16 cellular contexts compared by ENCODE assay signal in the genomic region with DNA sequence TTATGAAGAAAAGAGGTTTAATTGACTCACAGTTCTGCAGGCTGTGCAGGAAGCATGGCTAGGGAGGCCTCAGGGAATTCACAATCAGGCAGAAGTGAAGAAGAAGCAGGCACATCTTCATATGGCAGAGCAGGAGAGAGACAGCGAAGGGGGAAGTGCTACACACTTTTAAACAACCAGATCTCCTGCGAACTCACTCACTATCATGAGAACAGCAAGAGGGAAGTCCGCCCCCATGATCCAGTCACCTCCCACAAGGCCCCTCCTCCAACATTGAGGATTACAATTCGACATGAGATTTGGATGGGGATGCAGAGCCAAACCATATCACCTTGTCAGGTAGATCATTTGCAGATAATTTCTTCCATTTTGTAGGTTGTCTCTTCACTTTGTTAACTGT.
DNase-seq lines count a peak whose midpoint lies in the region; ATAC-seq, FAIRE-seq and TF ChIP-seq lines count a peak whose summit lies in the region.
"Had no signal": no experiment of that assay in that cellular context is flagged by ENCODE, and none has a peak within 500 bp of the region (broad histone marks: within the 10 kb centered on the region; RNA-seq: fewer than 3 reads in every experiment).

No MANE protein-coding gene starts in this region.

- peak overlapping the region; percentile 31; the same call in 1 of the 2 replicates for H2AFZ ChIP-seq in SK-N-SH (ENCODE audit: low read depth)
- H2AFZ ChIP-seq in IMR-90 (replicated peaks; ENCODE audit: low read length, poor library complexity): no peak overlapping the region
- no peak overlapping the region for H2AFZ ChIP-seq in astrocyte (ENCODE audit: low read depth, low read length)

- H2AK9ac ChIP-seq in IMR-90 (replicated peaks; ENCODE audit: low read depth, low read length, poor library complexity): no peak overlapping the region

- TF ChIP-seq POLR2A in IMR-90 (IDR thresholded peaks at IDR 0.05; ENCODE audit: low read depth, low read length): no peak

- no peak overlapping the region for H3K27ac Mint-ChIP-seq in astrocyte (ENCODE audit: unreplicated experiment)
- no peak overlapping the region for H3K27ac Mint-ChIP-seq in CD8-positive, alpha-beta T cell

- H3K79me1 ChIP-seq in IMR-90 (ENCODE audit: low read depth in 1 of 2, low read length in 2 of 2): peaks cover 0 to 3% of the 10 kb centered on the region in 2 experiments; a peak in 1 of 4 replicates

- H3K4me1 Mint-ChIP-seq in astrocyte (ENCODE audit: low read depth, unreplicated experiment): peaks cover 24% of the 10 kb centered on the region
- no peaks in the 10 kb centered on the region for H3K4me1 Mint-ChIP-seq in CD8-positive, alpha-beta T cell (ENCODE audit: low read depth)

- peak overlapping the region; percentile 38; the same call in 1 of the 3 replicates for H2BK15ac ChIP-seq in IMR-90 (ENCODE audit: low read depth, low read length)

- dilution Hi-C loops in IMR-90 (cut with HindIII; ENCODE audit: low sequenced_read_pairs, unreplicated experiment): no loop called here

- H3F3A ChIP-seq in SK-N-SH (replicated peaks; ENCODE audit: insufficient read depth): peaks cover 39% of the 10 kb centered on the region

- H3K14ac ChIP-seq in IMR-90 (replicated peaks; ENCODE audit: low read depth, low read length): peak overlapping the region; percentile 88

- H3K4me1 ChIP-seq in SK-N-SH (ENCODE audit: control insufficient read depth in 1 of 2, insufficient read depth in 2 of 2, low read depth in 1 of 2, low read length in 1 of 2) (peaks cover 0 to 6% of the 10 kb centered on the region in 2 experiments; a peak in 3 of 4 replicates), IMR-90 (ENCODE audit: control insufficient read depth, insufficient read depth, low read length) (peaks cover 4% of the 10 kb centered on the region), astrocyte (ENCODE audit: insufficient read depth, low read length) (peaks cover 24% of the 10 kb centered on the region), foreskin keratinocyte (peaks cover 25% of the 10 kb centered on the region), mucosa of descending colon (ENCODE audit: low read depth) (no peaks in the 10 kb centered on the region)
- no peaks in the 10 kb centered on the region for H3K4me1 ChIP-seq in CD8-positive, alpha-beta T cell (ENCODE audit: insufficient read depth, low read length)

- CTCF ChIA-PET in SK-N-SH (lab: Yijun Ruan, JAX): no interaction called here
- CTCF ChIA-PET in IMR-90 (lab: Yijun Ruan, JAX): no interaction called here
- CTCF ChIA-PET in CD8-positive, alpha-beta T cell (lab: Charles Lee): no interaction called here

- H2AK5ac ChIP-seq in IMR-90 (ENCODE audit: low read depth, low read length): peak overlapping the region; percentile 43; the same call in 1 of the 2 replicates

- DNase-seq in SK-N-SH: no peak
- no peak for DNase-seq in IMR-90
- DNase-seq in astrocyte (ENCODE audit: low read depth): no peak
- no peak for DNase-seq in CD8-positive, alpha-beta T cell
- DNase-seq in foreskin keratinocyte: no peak
- DNase-seq in NCI-H1694 treated with DMSO at 0.1 percent for 48 hours (lab: John Stamatoyannopoulos, UW): no peak
- DNase-seq in mucosa of descending colon: no peak
- DNase-seq: AML-193, DMS53, KBM-7 had no signal

- H4K5ac ChIP-seq in IMR-90 (ENCODE audit: low read depth, low read length): peak overlapping the region; percentile 9; the same call in 1 of the 2 replicates

- no peak overlapping the region for H3K23ac ChIP-seq in IMR-90 (ENCODE audit: low read depth, low read length)

- H4K20me1 ChIP-seq in SK-N-SH (ENCODE audit: insufficient read depth) (no peaks in the 10 kb centered on the region), IMR-90 (ENCODE audit: insufficient read depth, low read length) (no peaks in the 10 kb centered on the region), astrocyte (ENCODE audit: insufficient read depth, low read length) (no peaks in the 10 kb centered on the region)
- H4K20me1 ChIP-seq: BLaER1 had no signal

- peak overlapping the region; percentile 57 to 66; a peak in 2 of 4 replicates for H4K8ac ChIP-seq in IMR-90 (ENCODE audit: low read depth in 2 of 2, low read length in 2 of 2)

- H3K4me2 ChIP-seq in SK-N-SH (peak overlapping the region; percentile 30; the same call in 1 of the 2 replicates), IMR-90 (ENCODE audit: low read depth, low read length) (no peak overlapping the region; the same call in 1 of the 2 replicates), astrocyte (ENCODE audit: low read length) (no peak overlapping the region)
- H3K4me2 ChIP-seq: BLaER1 had no signal

- 47% methylated on average over 4 of the region's 4 CpGs for WGBS in SK-N-SH (ENCODE audit: low lambda C conversion rate)
- WGBS in IMR-90 (ENCODE audit: extremely low coverage in 2 of 2, insufficient read length in 1 of 2), 2 experiments: no CpG with 5 or more reads among the region's 4 CpGs

- no peaks in the 10 kb centered on the region for H3K27me3 Mint-ChIP-seq in astrocyte (ENCODE audit: low read depth, unreplicated experiment)
- H3K27me3 Mint-ChIP-seq in CD8-positive, alpha-beta T cell (ENCODE audit: low read depth): no peaks in the 10 kb centered on the region

- peak overlapping the region; percentile 1 to 39; a peak in 2 of 4 replicates for H3K4me3 ChIP-seq in SK-N-SH (ENCODE audit: low read depth in 2 of 2, low read length in 1 of 2)
- no peak overlapping the region; the same call in 1 of the 2 replicates for H3K4me3 ChIP-seq in IMR-90 (ENCODE audit: insufficient read depth, low read depth, low read length)
- H3K4me3 ChIP-seq in astrocyte (ENCODE audit: insufficient read depth, low read depth, low read length): no peak overlapping the region
- no peak overlapping the region for H3K4me3 ChIP-seq in CD8-positive, alpha-beta T cell (ENCODE audit: low read depth, low read length)
- H3K4me3 ChIP-seq in mucosa of descending colon: no peak overlapping the region
- H3K4me3 ChIP-seq: BLaER1, GM12878, HAP-1 had no signal

- no peak overlapping the region for H3K4me3 Mint-ChIP-seq in astrocyte (ENCODE audit: unreplicated experiment)
- no peak overlapping the region for H3K4me3 Mint-ChIP-seq in CD8-positive, alpha-beta T cell

- H3K9me1 ChIP-seq in IMR-90 (ENCODE audit: insufficient read depth, low read length): peaks cover 2% of the 10 kb centered on the region

- peak overlapping the region; percentile 56; the same call in 1 of the 2 replicates for H3K9ac ChIP-seq in SK-N-SH
- H3K9ac ChIP-seq in IMR-90 (ENCODE audit: low read depth, low read length): no peak overlapping the region
- no peak overlapping the region for H3K9ac ChIP-seq in astrocyte (ENCODE audit: low read length)
- H3K9ac ChIP-seq: BLaER1 had no signal

- no peaks in the 10 kb centered on the region for H3K9me2 ChIP-seq in SK-N-SH

- peak overlapping the region; percentile 21; the same call in 1 of the 2 replicates for H4K91ac ChIP-seq in IMR-90 (ENCODE audit: insufficient read depth, low read depth, low read length)

- no peaks in the 10 kb centered on the region for H3K36me3 Mint-ChIP-seq in astrocyte (ENCODE audit: low read depth, unreplicated experiment)
- H3K36me3 Mint-ChIP-seq in CD8-positive, alpha-beta T cell: no peaks in the 10 kb centered on the region

- H3K27ac ChIP-seq in SK-N-SH (ENCODE audit: low read depth in 2 of 2, low read length in 1 of 2) (peak overlapping the region in 1 of 2 experiments; percentile 97; a peak in 3 of 4 replicates), IMR-90 (ENCODE audit: insufficient read depth, low read length) (no peak overlapping the region), astrocyte (ENCODE audit: low read depth, low read length) (no peak overlapping the region), foreskin keratinocyte (no peak overlapping the region)
- no peak overlapping the region for H3K27ac ChIP-seq in CD8-positive, alpha-beta T cell (ENCODE audit: low read depth, low read length)
- H3K27ac ChIP-seq: 22Rv1, BLaER1 had no signal

- peak; percentile 32 for FAIRE-seq in astrocyte (lab: Jason Lieb, UNC)
- FAIRE-seq: GM12878, H1 had no signal

- no peaks in the 10 kb centered on the region for H3K79me2 ChIP-seq in SK-N-SH (ENCODE audit: insufficient read depth)
- no peaks in the 10 kb centered on the region for H3K79me2 ChIP-seq in astrocyte (ENCODE audit: insufficient read depth, low read length)

- H2BK5ac ChIP-seq in IMR-90 (ENCODE audit: low read depth, low read length, poor library complexity, severe bottlenecking): peak overlapping the region; percentile 52

- H3K18ac ChIP-seq in IMR-90 (ENCODE audit: low read depth, low read length): peak overlapping the region; percentile 2; the same call in 1 of the 2 replicates

- intact Hi-C loops in IMR-90 (cut with micrococcal nuclease) (no loop called here), mucosa of descending colon (cut with DNase I, micrococcal nuclease) (no loop called here)
- intact Hi-C loops in CD8-positive, alpha-beta T cell (cut with DNase I, micrococcal nuclease): no loop called here

- BruUV-seq in IMR-90 (replicated peaks; lab: Mats Ljungman, UMichigan): no TSS peak

- POLR2A ChIA-PET in SK-N-SH (lab: Yijun Ruan, JAX) (no interaction called here), IMR-90 (lab: Charles Lee; ENCODE audit: unreplicated experiment) (no interaction called here)
- POLR2A ChIA-PET in CD8-positive, alpha-beta T cell (lab: Charles Lee): no interaction called here

- no peaks in the 10 kb centered on the region; the same call in 1 of the 2 replicates for H3K9me3 ChIP-seq in SK-N-SH
- H3K9me3 ChIP-seq in IMR-90 (ENCODE audit: control insufficient read depth, insufficient read depth, low read length): no peaks in the 10 kb centered on the region
- H3K9me3 ChIP-seq in astrocyte (ENCODE audit: insufficient read depth, low read depth, low read length): no peaks in the 10 kb centered on the region
- H3K9me3 ChIP-seq in CD8-positive, alpha-beta T cell (ENCODE audit: low read length): no peaks in the 10 kb centered on the region
- no peaks in the 10 kb centered on the region for H3K9me3 ChIP-seq in mucosa of descending colon
- H3K9me3 ChIP-seq: BLaER1, HAP-1 had no signal

- H3K56ac ChIP-seq in IMR-90 (ENCODE audit: extremely low read depth, insufficient read depth, low read length): no peak overlapping the region

- peak overlapping the region; percentile 74; the same call in 1 of the 2 replicates for H3K4ac ChIP-seq in IMR-90 (ENCODE audit: low read depth, low read length)

- peak overlapping the region; percentile 82; the same call in 1 of the 2 replicates for H2BK120ac ChIP-seq in IMR-90 (ENCODE audit: low read depth, low read length)

- no peak for TF ChIP-seq EP300 in SK-N-SH (IDR thresholded peaks at IDR 0.05; ENCODE audit: borderline replicate concordance in 1 of 2, low read depth in 1 of 2, low read length in 1 of 2)

- H3K36me3 ChIP-seq in SK-N-SH (replicated peaks in 1 of 2; ENCODE audit: control insufficient read depth in 1 of 2, insufficient read depth in 2 of 2, low read length in 1 of 2) (no peaks in the 10 kb centered on the region), IMR-90 (ENCODE audit: control insufficient read depth, insufficient read depth, low read length) (no peaks in the 10 kb centered on the region), astrocyte (ENCODE audit: insufficient read depth, low read length) (no peaks in the 10 kb centered on the region), mucosa of descending colon (ENCODE audit: low read depth) (no peaks in the 10 kb centered on the region)
- H3K36me3 ChIP-seq in CD8-positive, alpha-beta T cell (ENCODE audit: insufficient read depth, low read length): no peaks in the 10 kb centered on the region
- H3K36me3 ChIP-seq: BLaER1, HAP-1 had no signal

- peak overlapping the region; percentile 70 for H2BK20ac ChIP-seq in IMR-90 (ENCODE audit: low read depth, low read length)

- H3K27me3 ChIP-seq in SK-N-SH (ENCODE audit: insufficient read depth): no peaks in the 10 kb centered on the region
- H3K27me3 ChIP-seq in IMR-90 (ENCODE audit: control insufficient read depth, insufficient read depth, low read length): no peaks in the 10 kb centered on the region
- no peaks in the 10 kb centered on the region for H3K27me3 ChIP-seq in astrocyte (ENCODE audit: insufficient read depth, low read length)
- H3K27me3 ChIP-seq in CD8-positive, alpha-beta T cell (ENCODE audit: insufficient read depth, low read length): no peaks in the 10 kb centered on the region
- H3K27me3 ChIP-seq in foreskin keratinocyte: no peaks in the 10 kb centered on the region
- H3K27me3 ChIP-seq: BLaER1 had no signal

- H3K9me3 Mint-ChIP-seq in astrocyte (ENCODE audit: unreplicated experiment): peaks cover 1% of the 10 kb centered on the region
- H3K9me3 Mint-ChIP-seq in CD8-positive, alpha-beta T cell: peaks cover 7% of the 10 kb centered on the region

- ATAC-seq in SK-N-SH treated with all-trans-retinoic acid at 6 μM for 48 hours (no peak), IMR-90 (ENCODE audit: low read depth) (no peak), foreskin keratinocyte (no peak), mucosa of descending colon (no peak)
- no peak for ATAC-seq in CD8-positive, alpha-beta T cell
- ATAC-seq: GM12878 had no signal

- TF ChIP-seq RAD21 in SK-N-SH (IDR thresholded peaks at IDR 0.05; ENCODE audit: low read length): no peak
- TF ChIP-seq RAD21 in IMR-90 (IDR thresholded peaks at IDR 0.05; ENCODE audit: low read length): no peak

- in situ Hi-C loops in IMR-90 (cut with MboI; ENCODE audit: low sequenced_read_pairs): no loop called here

- TF ChIP-seq CTCF in SK-N-SH (IDR thresholded peaks at IDR 0.05): no peak
- TF ChIP-seq CTCF in IMR-90 (conservative IDR thresholded peaks at IDR 0.05; ENCODE audit: low read depth, low read length): no peak
- TF ChIP-seq CTCF in astrocyte (IDR thresholded peaks at IDR 0.05; ENCODE audit: insufficient read depth, low read depth, low read length): no peak
- no peak for TF ChIP-seq CTCF in CD8-positive, alpha-beta T cell (IDR thresholded peaks at IDR 0.05)
- TF ChIP-seq CTCF in foreskin keratinocyte (conservative IDR thresholded peaks at IDR 0.05): no peak
- TF ChIP-seq CTCF in mucosa of descending colon (IDR thresholded peaks at IDR 0.05): no peak

Comparison
In these comparisons a context has a peak if more than half of its experiments do, and no peak if none do; other contexts are left out.
1. H3K4me3 ChIP-seq: peak in SK-N-SH (2 of 2); none in IMR-90 (single experiment), astrocyte (single experiment), CD8-positive, alpha-beta T cell (single experiment) and mucosa of descending colon (single experiment).